In genomic region chr6:83509416-83509815, GRCh38 we compare ENCODE assay signal across 22 cellular contexts. TPM values are rescaled to one million over a fixed set of nuclear protein-coding genes. Genes with fewer than 3 reads are reported as not detected.
DNase-seq lines count a peak whose midpoint lies in the region; ATAC-seq, FAIRE-seq and TF ChIP-seq lines count a peak whose summit lies in the region.
"Had no signal": no experiment of that assay in that cellular context is flagged by ENCODE, and none has a peak within 500 bp of the region (broad histone marks: within the 10 kb centered on the region; RNA-seq: fewer than 3 reads in every experiment).

No MANE protein-coding gene starts in this region.

- H3K4me3 ChIP-seq in choroid plexus epithelial cell (ENCODE audit: low read depth, low read length): no peak overlapping the region
- H3K4me3 ChIP-seq in mucosa of descending colon: no peak overlapping the region
- H3K4me3 ChIP-seq: BLaER1, K562, SK-N-MC had no signal

- DNase-seq in EL (peak; percentile 14), M059J (ENCODE audit: low read depth) (peak; percentile 34), choroid plexus epithelial cell (ENCODE audit: low read depth) (peak; percentile 7), mucosa of descending colon (no peak), NCI-H1417 (lab: John Stamatoyannopoulos, UW) (no peak), RCC 7860 (ENCODE audit: low spot score) (no peak)
- DNase-seq in stimulated activated naive CD8-positive, alpha-beta T cell treated with anti-CD3 and anti-CD28 coated beads, Interleukin-15, Interleukin-2, amounts not matched to agents 100 U/mL and 50 U/mL, for 24 hours: no peak
- DNase-seq: CD8-positive, alpha-beta memory T cell; DND-41; NCI-H1436 treated with DMSO at 0.1 percent for 48 hours; NCI-H2029 treated with DMSO at 0.1 percent for 48 hours; NCI-H2171 treated with DMSO at 0.1 percent for 48 hours; NCI-H748 treated with DMSO at 0.1 percent for 48 hours; OCI-M1 had no signal

- TF ChIP-seq CTCF in choroid plexus epithelial cell (conservative IDR thresholded peaks at IDR 0.05; ENCODE audit: low read depth, low read length): no peak
- no peak for TF ChIP-seq CTCF in mucosa of descending colon (IDR thresholded peaks at IDR 0.05)

- peak; percentile 32 for ATAC-seq in mucosa of descending colon
- ATAC-seq in HG02588 (IDR thresholded peaks at IDR 0.05; ENCODE audit: unreplicated experiment): no peak
- no peak for ATAC-seq in stimulated activated naive CD8-positive, alpha-beta T cell treated with anti-CD3 and anti-CD28 coated beads, Interleukin-15, Interleukin-2, amounts not matched to agents 100 U/mL and 50 U/mL, for 24 hours
- ATAC-seq: K562 had no signal

- H3K9me3 ChIP-seq in mucosa of descending colon: no peaks in the 10 kb centered on the region
- H3K9me3 ChIP-seq: BLaER1 had no signal

- no peaks in the 10 kb centered on the region for H3K36me3 ChIP-seq in mucosa of descending colon (ENCODE audit: low read depth)
- H3K36me3 ChIP-seq: BLaER1 had no signal

- intact Hi-C loops in mucosa of descending colon (cut with DNase I, micrococcal nuclease): no loop called here

- no peak for FAIRE-seq in RCC 7860 (lab: Jason Lieb, UNC)
- FAIRE-seq: A204.1, GM12892 had no signal

- H3K4me1 ChIP-seq in mucosa of descending colon (ENCODE audit: low read depth): peaks cover 7% of the 10 kb centered on the region
- H3K4me1 ChIP-seq: BLaER1 had no signal

RNA-seq across cellular contexts. Expression of gene PRSS35, which starts 2.9 kb away (rescaled TPM):
- total RNA-seq in M059J (2014; rRNA removed; shearing (Covaris generic)): 0.25 and 0.49 TPM in 2 replicates
- under 1 TPM in 1 of 3 donors, not detected in 2; 0.14 TPM for total RNA-seq in mucosa of descending colon
- total RNA-seq: CD8-positive, alpha-beta memory T cell; H4; K562; NCI-H460 had no signal

Comparison
In these comparisons a context has a peak if more than half of its experiments do, and no peak if none do; other contexts are left out.
1. DNase-seq: peak in EL (single experiment), M059J (single experiment) and choroid plexus epithelial cell (single experiment); none in mucosa of descending colon (0 of 3), stimulated activated naive CD8-positive, alpha-beta T cell treated with anti-CD3 and anti-CD28 coated beads, Interleukin-15, Interleukin-2, amounts not matched to agents 100 U/mL and 50 U/mL, for 24 hours (single experiment), NCI-H1417 (0 of 3) and RCC 7860 (single experiment).